ENCODE assay signal across 19 cellular contexts in the genomic region with DNA sequence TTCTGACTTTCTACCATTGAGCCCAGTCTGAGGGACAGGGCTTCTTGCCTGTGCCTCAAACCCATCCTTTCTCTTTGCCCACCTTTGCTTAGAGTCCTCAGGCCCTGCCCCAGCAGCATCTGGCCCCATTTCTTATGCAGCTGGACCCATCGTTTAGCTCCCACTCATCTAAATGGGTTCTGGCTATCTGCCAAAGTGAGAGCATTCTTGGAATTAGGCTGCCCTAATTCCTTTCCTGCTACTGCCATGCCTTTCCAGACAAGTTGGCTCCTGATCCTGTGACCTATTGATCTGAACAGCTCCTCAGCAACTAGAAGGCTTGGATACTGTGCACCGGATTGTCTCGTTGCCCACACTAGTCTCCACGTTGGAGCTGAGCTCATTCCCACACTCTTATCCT. TPM values are rescaled to one million over a fixed set of nuclear protein-coding genes. Genes with fewer than 3 reads are reported as not detected.
DNase-seq lines count a peak whose midpoint lies in the region; ATAC-seq and TF ChIP-seq lines count a peak whose summit lies in the region.
"Had no signal": no experiment of that assay in that cellular context is flagged by ENCODE, and none has a peak within 500 bp of the region (broad histone marks: within the 10 kb centered on the region; RNA-seq: fewer than 3 reads in every experiment).

No MANE protein-coding gene starts in this region.

- H3K4me3 Mint-ChIP-seq in activated CD8-positive, alpha-beta T cell treated with anti-CD3 and anti-CD28 coated beads, Interleukin-2, amount 10 ng/mL, durations not matched to agents 7 days and 5 days: no peak overlapping the region
- H3K4me3 Mint-ChIP-seq: activated naive CD8-positive, alpha-beta T cell had no signal

- H3K9me3 ChIP-seq in effector memory CD4-positive, alpha-beta T cell (ENCODE audit: control insufficient read depth, low read length): no peaks in the 10 kb centered on the region
- no peaks in the 10 kb centered on the region for H3K9me3 ChIP-seq in tibial artery
- H3K9me3 ChIP-seq: HAP-1, stomach had no signal

- no peaks in the 10 kb centered on the region for H3K36me3 Mint-ChIP-seq in activated CD8-positive, alpha-beta T cell treated with anti-CD3 and anti-CD28 coated beads, Interleukin-2, amount 10 ng/mL, durations not matched to agents 7 days and 5 days (ENCODE audit: low read depth)

- H3K4me1 ChIP-seq in effector memory CD4-positive, alpha-beta T cell (ENCODE audit: control insufficient read depth, insufficient read depth, low read length, poor library complexity, severe bottlenecking): no peaks in the 10 kb centered on the region
- H3K4me1 ChIP-seq in tibial artery: peaks cover 0 to 11% (median 4%) of the 10 kb centered on the region in 4 donors
- H3K4me1 ChIP-seq: HAP-1 had no signal

- no peak overlapping the region for H3K4me3 ChIP-seq in effector memory CD4-positive, alpha-beta T cell (ENCODE audit: insufficient read depth, low read depth, low read length, poor library complexity, severe bottlenecking)
- H3K4me3 ChIP-seq in tibial artery: no peak overlapping the region
- H3K4me3 ChIP-seq: coronary artery, HAP-1, stomach had no signal

- no peaks in the 10 kb centered on the region for H3K27me3 ChIP-seq in effector memory CD4-positive, alpha-beta T cell (replicated peaks; ENCODE audit: control insufficient read depth, insufficient read depth, low read length, poor library complexity, severe bottlenecking)
- H3K27me3 ChIP-seq in tibial artery: no peaks in the 10 kb centered on the region
- H3K27me3 ChIP-seq: stomach had no signal

- no peak overlapping the region for H3K27ac ChIP-seq in effector memory CD4-positive, alpha-beta T cell (ENCODE audit: insufficient read depth, low read length, poor library complexity, severe bottlenecking)
- no peak overlapping the region for H3K27ac ChIP-seq in tibial artery
- H3K27ac ChIP-seq: C4-2B, coronary artery, stomach had no signal

- DNase-seq in Daoy (ENCODE audit: low read depth): peak; percentile 9
- DNase-seq in LHCN-M2 (ENCODE audit: low read depth): peak; percentile 17
- DNase-seq in RPMI7951 (ENCODE audit: low read depth): peak; percentile 24
- peak; percentile 7 for DNase-seq in fibroblast of peridontal ligament (ENCODE audit: extremely low read depth)
- no peak for DNase-seq in ureter (ENCODE audit: low spot score)
- no peak for DNase-seq in effector memory CD4-positive, alpha-beta T cell
- no peak for DNase-seq in tibial artery
- no peak for DNase-seq in activated CD8-positive, alpha-beta T cell treated with anti-CD3 and anti-CD28 coated beads, Interleukin-2, amount 10 ng/mL, durations not matched to agents 7 days and 5 days
- DNase-seq: activated CD8-positive, alpha-beta memory T cell treated with anti-CD3 and anti-CD28 coated beads, Interleukin-2, amount 50 U/mL, for 48 hours; mesendoderm; NCI-H1048; nucleus accumbens; small intestine; stomach; SW 1271 had no signal

- no peaks in the 10 kb centered on the region for H3K27me3 Mint-ChIP-seq in activated CD8-positive, alpha-beta T cell treated with anti-CD3 and anti-CD28 coated beads, Interleukin-2, amount 10 ng/mL, durations not matched to agents 7 days and 5 days (ENCODE audit: low read depth)
- H3K27me3 Mint-ChIP-seq: activated naive CD8-positive, alpha-beta T cell had no signal

- H3K27ac Mint-ChIP-seq in activated CD8-positive, alpha-beta T cell treated with anti-CD3 and anti-CD28 coated beads, Interleukin-2, amount 10 ng/mL, durations not matched to agents 7 days and 5 days: no peak overlapping the region
- H3K27ac Mint-ChIP-seq: activated naive CD8-positive, alpha-beta T cell had no signal

- no peaks in the 10 kb centered on the region for H3K36me3 ChIP-seq in effector memory CD4-positive, alpha-beta T cell (ENCODE audit: control insufficient read depth, insufficient read depth, low read length)
- H3K36me3 ChIP-seq in tibial artery: peaks cover 0 to 5% (median 0%) of the 10 kb centered on the region in 3 donors
- H3K36me3 ChIP-seq: HAP-1 had no signal

- POLR2A ChIA-PET in activated CD8-positive, alpha-beta T cell treated with anti-CD3 and anti-CD28 coated beads, Interleukin-2, amount 10 ng/mL, durations not matched to agents 7 days and 5 days (lab: Charles Lee): no interaction called here

- CTCF ChIA-PET in activated CD8-positive, alpha-beta T cell treated with anti-CD3 and anti-CD28 coated beads, Interleukin-2, amount 10 ng/mL, durations not matched to agents 7 days and 5 days (lab: Charles Lee): no interaction called here

- no peaks in the 10 kb centered on the region for H3K4me1 Mint-ChIP-seq in activated CD8-positive, alpha-beta T cell treated with anti-CD3 and anti-CD28 coated beads, Interleukin-2, amount 10 ng/mL, durations not matched to agents 7 days and 5 days (ENCODE audit: low read depth)

- intact Hi-C loops in tibial artery (cut with DNase I; ENCODE audit: low total_unique reads): no loop called here

- no peak for TF ChIP-seq CTCF in tibial artery (IDR thresholded peaks at IDR 0.05)

- no peaks in the 10 kb centered on the region for H3K9me3 Mint-ChIP-seq in activated CD8-positive, alpha-beta T cell treated with anti-CD3 and anti-CD28 coated beads, Interleukin-2, amount 10 ng/mL, durations not matched to agents 7 days and 5 days (ENCODE audit: insufficient read depth)

- ATAC-seq in activated CD8-positive, alpha-beta T cell treated with anti-CD3 and anti-CD28 coated beads, Interleukin-2, amount 10 ng/mL, durations not matched to agents 7 days and 5 days: no peak

RNA-seq across cellular contexts. Expression of a gene that starts 23.0 kb away (rescaled TPM):
- total RNA-seq in Daoy (2014; rRNA removed; shearing (Covaris generic)): 0.89 and 1.4 TPM in 2 replicates
- total RNA-seq in LHCN-M2 (2014; rRNA removed) (1.2 and 2.2 TPM in 2 replicates), ureter (7.1 TPM)
- 0.84 TPM for polyA plus RNA-seq in LHCN-M2 (2012)
- 2.1 and 3.2 TPM in 2 replicates for total RNA-seq in RPMI7951 (2014; rRNA removed; shearing (Covaris generic))
- 1 to 10 TPM; 1.4 to 1.6 TPM for total RNA-seq in activated CD8-positive, alpha-beta T cell treated with anti-CD3 and anti-CD28 coated beads, Interleukin-2, amount 10 ng/mL, durations not matched to agents 7 days and 5 days

RNA-seq across cellular contexts. Expression of a gene that starts 23.3 kb away (rescaled TPM):
- 15.9 and 17.4 TPM in 2 replicates for total RNA-seq in Daoy (2014; rRNA removed; shearing (Covaris generic))
- 14.8 and 15.4 TPM in 2 replicates for total RNA-seq in LHCN-M2 (2014; rRNA removed)
- polyA plus RNA-seq in LHCN-M2 (2012): 4.7 TPM
- total RNA-seq in RPMI7951 (2014; rRNA removed; shearing (Covaris generic)): 28.7 and 29.7 TPM in 2 replicates
- total RNA-seq in ureter: 9.7 TPM
- total RNA-seq in activated CD8-positive, alpha-beta T cell treated with anti-CD3 and anti-CD28 coated beads, Interleukin-2, amount 10 ng/mL, durations not matched to agents 7 days and 5 days: 1 to 10 TPM; 8.3 to 8.4 TPM

RNA-seq across cellular contexts. Expression of a gene that starts 53.2 kb away (rescaled TPM):
- total RNA-seq in Daoy (2014; rRNA removed; shearing (Covaris generic)): 18.4 and 24.7 TPM in 2 replicates
- total RNA-seq in LHCN-M2 (2014; rRNA removed) (23.6 and 31.3 TPM in 2 replicates), ureter (10.7 TPM)
- 9.4 TPM for polyA plus RNA-seq in LHCN-M2 (2012)
- total RNA-seq in RPMI7951 (2014; rRNA removed; shearing (Covaris generic)): 42.5 and 50.4 TPM in 2 replicates
- 10 to 100 TPM; 10.6 to 10.8 TPM for total RNA-seq in activated CD8-positive, alpha-beta T cell treated with anti-CD3 and anti-CD28 coated beads, Interleukin-2, amount 10 ng/mL, durations not matched to agents 7 days and 5 days

Comparison
In these comparisons a context has a peak if more than half of its experiments do, and no peak if none do; other contexts are left out.
1. DNase-seq: peak in Daoy (single experiment), LHCN-M2 (single experiment), RPMI7951 (single experiment) and fibroblast of peridontal ligament (single experiment); none in ureter (single experiment), effector memory CD4-positive, alpha-beta T cell (0 of 3), tibial artery (0 of 2) and activated CD8-positive, alpha-beta T cell treated with anti-CD3 and anti-CD28 coated beads, Interleukin-2, amount 10 ng/mL, durations not matched to agents 7 days and 5 days (single experiment).